In the genomic region with DNA sequence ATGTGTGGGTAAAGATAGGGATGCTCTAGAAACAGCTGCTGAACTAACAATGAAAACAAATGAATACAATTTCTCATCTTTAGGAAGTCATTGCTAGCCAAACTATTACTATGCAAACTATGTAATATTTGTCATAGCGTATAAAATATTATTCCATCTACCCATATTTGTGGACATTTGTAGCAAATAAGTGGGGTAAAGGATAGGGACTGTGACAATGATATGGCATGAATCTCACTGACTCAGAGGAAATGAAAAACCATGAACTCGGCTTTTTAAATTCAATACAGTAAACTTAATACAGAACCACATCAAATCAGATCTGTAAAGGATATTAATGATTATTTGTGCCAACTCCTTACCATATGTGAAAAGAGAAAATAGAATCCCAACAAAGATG, we compare ENCODE assay signal across 12 cellular contexts. TPM values are rescaled to one million over a fixed set of nuclear protein-coding genes. Genes with fewer than 3 reads are reported as not detected.
"Had no signal": no experiment of that assay in that cellular context is flagged by ENCODE, and none has a peak within 500 bp of the region (broad histone marks: within the 10 kb centered on the region; RNA-seq: fewer than 3 reads in every experiment).

No MANE protein-coding gene starts in this region.

- H3K4me3 ChIP-seq: GM23248, GM23338, HAP-1 had no signal

- H3K4me2 ChIP-seq: GM23338 had no signal

- H3K9me3 Mint-ChIP-seq: GM23338, H9, HFFc6 had no signal

- H3K9me3 ChIP-seq: HAP-1 had no signal

- ATAC-seq: GM23338, HCT116 had no signal

- H3K4me3 Mint-ChIP-seq: GM23338, H9, HFFc6 had no signal

- H3K4me1 ChIP-seq: HAP-1 had no signal

- H2AFZ ChIP-seq: GM23248, GM23338 had no signal

- H3K27ac ChIP-seq: GM23248 had no signal

- H3K36me3 ChIP-seq: HAP-1 had no signal

- H3K27ac Mint-ChIP-seq: GM23338, H9, HFFc6 had no signal

- FAIRE-seq: H1, H54 had no signal

- H3K4me1 Mint-ChIP-seq: GM23338, H9 had no signal

- H3K9ac ChIP-seq: GM23248 had no signal

- DNase-seq: GM23248, GOT3, H7, H9, HCEC 1CT, HFFc6 had no signal

RNA-seq across cellular contexts. Expression of a gene that starts 16.7 kb away (rescaled TPM):
- total RNA-seq: GM23248, GM23338, H1, H4, H7, H9 had no signal
- polyA plus RNA-seq: GM23248, H1 had no signal
